Comparison of ENCODE assay signal across 19 cellular contexts in the genomic region with DNA sequence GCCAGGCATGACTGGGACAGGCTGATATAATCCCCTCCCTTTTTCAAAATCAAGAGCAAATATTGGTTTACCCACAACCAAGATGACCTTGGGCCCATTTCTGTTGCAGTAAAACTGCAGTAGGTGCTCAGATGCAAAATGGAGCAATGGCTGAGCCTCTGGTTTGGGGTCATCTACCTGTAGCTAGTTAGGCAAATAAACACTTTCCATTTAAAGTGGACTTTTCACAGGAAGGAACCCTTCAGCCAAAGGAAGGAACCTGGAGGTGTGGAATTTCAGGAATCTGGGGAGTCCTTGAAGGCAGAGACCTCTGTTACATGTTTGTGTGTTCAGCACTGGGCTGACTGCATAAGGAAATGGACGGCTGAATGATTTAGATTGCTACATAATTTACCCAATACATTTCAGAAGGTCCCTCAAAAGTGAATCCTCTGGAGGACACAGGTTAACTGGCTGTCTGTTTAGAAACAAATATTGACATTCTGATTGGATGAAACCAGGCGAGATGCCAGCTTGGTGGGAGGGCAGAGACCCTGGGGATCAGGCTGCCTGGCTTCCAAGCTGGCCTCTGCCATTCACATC.
DNase-seq lines count a peak whose midpoint lies in the region; TF ChIP-seq lines count a peak whose summit lies in the region.
"Had no signal": no experiment of that assay in that cellular context is flagged by ENCODE, and none has a peak within 500 bp of the region (broad histone marks: within the 10 kb centered on the region; RNA-seq: fewer than 3 reads in every experiment).

No MANE protein-coding gene starts in this region.

- H4K8ac ChIP-seq in mesenchymal stem cell (ENCODE audit: low read length), result no peak overlapping the region

- intact Hi-C loops in Caco-2 (cut with micrococcal nuclease; ENCODE audit: unreplicated experiment), result no loop called here

- peak; percentile 33 to 65 for DNase-seq in Caco-2
- DNase-seq in NCI-H2029 treated with DMSO at 0.1 percent for 48 hours (lab: John Stamatoyannopoulos, UW), result peak; percentile 2
- DNase-seq in hepatocyte (ENCODE audit: low spot score), result peak; percentile 24
- DNase-seq in mesenchymal stem cell, result no peak
- no peak for DNase-seq in NCI-H2171 treated with DMSO at 0.1 percent for 48 hours (lab: John Stamatoyannopoulos, UW)
- no peak for DNase-seq in NCI-H524 treated with DMSO at 0.1 percent for 48 hours (lab: John Stamatoyannopoulos, UW)
- DNase-seq in glutamatergic neuron, result no peak
- no peak for DNase-seq in 8988T
- DNase-seq: activated CD4-positive, alpha-beta T cell treated with anti-CD3 and anti-CD28 coated beads, Interleukin-2, amount 50 U/mL, for 48 hours; CD4-positive, alpha-beta T cell; KBM-7; left ventricle myocardium inferior; naive B cell; NCI-H2171; spleen; stimulated activated naive CD4-positive, alpha-beta T cell had no signal

- 33% methylated on average over 2 of the region's 2 CpGs for WGBS in hepatocyte (ENCODE audit: low lambda C conversion rate, missing lambda C conversion rate)
- 66% methylated on average over 1 of the region's 2 CpGs for WGBS in mesenchymal stem cell

- no peak for TF ChIP-seq CTCF in Caco-2 (IDR thresholded peaks at IDR 0.05; ENCODE audit: insufficient read depth in 1 of 2, low read depth in 1 of 2, low read length in 1 of 2, severe bottlenecking in 1 of 2, unreplicated experiment in 1 of 2)
- no peak for TF ChIP-seq CTCF in hepatocyte (IDR thresholded peaks at IDR 0.05; ENCODE audit: poor library complexity)
- TF ChIP-seq CTCF in glutamatergic neuron (IDR thresholded peaks at IDR 0.05; ENCODE audit: partially characterized antibody, unreplicated experiment), result no peak

- H3K4me1 Mint-ChIP-seq in Caco-2 (ENCODE audit: low read depth, unreplicated experiment), result peaks cover 7% of the 10 kb centered on the region
- H3K4me1 Mint-ChIP-seq in glutamatergic neuron (ENCODE audit: low read depth, unreplicated experiment), result no peaks in the 10 kb centered on the region
- H3K4me1 Mint-ChIP-seq: naive B cell had no signal

- H2AK5ac ChIP-seq in mesenchymal stem cell (ENCODE audit: low read length, severe bottlenecking), result no peak overlapping the region

- H3K27me3 Mint-ChIP-seq in Caco-2 (ENCODE audit: insufficient read depth, unreplicated experiment) (no peaks in the 10 kb centered on the region), glutamatergic neuron (ENCODE audit: unreplicated experiment) (peaks cover 3% of the 10 kb centered on the region)

- H3K9ac ChIP-seq in mesenchymal stem cell (ENCODE audit: low read length), result no peak overlapping the region

- H3K79me2 ChIP-seq in hepatocyte, result no peaks in the 10 kb centered on the region

- no peaks in the 10 kb centered on the region for H3K9me2 ChIP-seq in hepatocyte (replicated peaks; ENCODE audit: insufficient read depth)

- H2AFZ ChIP-seq in hepatocyte (no peak overlapping the region), mesenchymal stem cell (ENCODE audit: low read depth, low read length) (no peak overlapping the region)

- no peaks in the 10 kb centered on the region for H3K79me1 ChIP-seq in mesenchymal stem cell (replicated peaks; ENCODE audit: low read length, poor library complexity, severe bottlenecking)

- H2BK5ac ChIP-seq in mesenchymal stem cell (ENCODE audit: low read depth, low read length, poor library complexity, severe bottlenecking), result no peak overlapping the region

- H3K9me3 ChIP-seq in Caco-2, result no peaks in the 10 kb centered on the region
- H3K9me3 ChIP-seq in hepatocyte (ENCODE audit: low read depth), result no peaks in the 10 kb centered on the region
- H3K9me3 ChIP-seq in mesenchymal stem cell (ENCODE audit: control insufficient read depth, low read length), result peaks cover 8% of the 10 kb centered on the region
- H3K9me3 ChIP-seq: prostate gland had no signal

- H3K4ac ChIP-seq in mesenchymal stem cell (ENCODE audit: low read depth in 1 of 2, low read length in 2 of 2), result no peak overlapping the region

- H3K27ac Mint-ChIP-seq in Caco-2 (ENCODE audit: unreplicated experiment), result no peak overlapping the region
- H3K27ac Mint-ChIP-seq in glutamatergic neuron (ENCODE audit: unreplicated experiment), result no peak overlapping the region
- H3K27ac Mint-ChIP-seq: CD4-positive, alpha-beta T cell; naive B cell had no signal

- H3K27ac ChIP-seq in hepatocyte (peak overlapping the region; percentile 66), mesenchymal stem cell (ENCODE audit: low read length, poor library complexity, severe bottlenecking) (peak overlapping the region; percentile 4)
- H3K27ac ChIP-seq: epithelial cell of prostate, left ventricle myocardium inferior, prostate gland, RWPE1 had no signal

- H3K4me3 Mint-ChIP-seq in Caco-2 (ENCODE audit: unreplicated experiment) (no peak overlapping the region), glutamatergic neuron (ENCODE audit: unreplicated experiment) (no peak overlapping the region)
- H3K4me3 Mint-ChIP-seq: CD4-positive, alpha-beta T cell; naive B cell had no signal

- no peak overlapping the region for H2BK120ac ChIP-seq in mesenchymal stem cell (ENCODE audit: low read depth, low read length)

- H3K18ac ChIP-seq in mesenchymal stem cell (ENCODE audit: low read depth in 1 of 2, low read length in 2 of 2), result no peak overlapping the region

- no peaks in the 10 kb centered on the region for H4K20me1 ChIP-seq in hepatocyte (ENCODE audit: insufficient read depth, poor library complexity, severe bottlenecking)

- H4K91ac ChIP-seq in mesenchymal stem cell (ENCODE audit: low read length), result no peak overlapping the region

- BruUV-seq in Caco-2 (replicated peaks; lab: Mats Ljungman, UMichigan), result no TSS peak

- H3K27me3 ChIP-seq in Caco-2 (replicated peaks; ENCODE audit: control insufficient read depth, insufficient read depth, low read length) (no peaks in the 10 kb centered on the region), hepatocyte (no peaks in the 10 kb centered on the region), mesenchymal stem cell (ENCODE audit: control insufficient read depth in 1 of 2, insufficient read depth in 1 of 2, low read length in 2 of 2) (peaks cover 35 to 37% of the 10 kb centered on the region in 2 experiments)

- H3K36me3 Mint-ChIP-seq in Caco-2 (ENCODE audit: insufficient read depth, unreplicated experiment) (no peaks in the 10 kb centered on the region), glutamatergic neuron (ENCODE audit: unreplicated experiment) (peaks cover 4% of the 10 kb centered on the region)

- H2BK12ac ChIP-seq in mesenchymal stem cell (ENCODE audit: low read length in 2 of 2), result no peak overlapping the region

- H3K14ac ChIP-seq in mesenchymal stem cell (ENCODE audit: low read length in 2 of 2), result no peak overlapping the region

- no peak overlapping the region for H3K23ac ChIP-seq in mesenchymal stem cell (ENCODE audit: low read length in 2 of 2)

- POLR2A ChIA-PET in Caco-2 (lab: Charles Lee), result interaction anchor here (0.6 kb wide), 1 partner anchor 38 kb away, joined by 4 read pairs; no protein-coding TSS in a partner anchor

- H3K4me3 ChIP-seq in Caco-2 (ENCODE audit: low read depth, low read length), result no peak overlapping the region
- no peak overlapping the region for H3K4me3 ChIP-seq in hepatocyte
- H3K4me3 ChIP-seq in mesenchymal stem cell (ENCODE audit: insufficient read depth in 1 of 2, low read depth in 1 of 2, low read length in 2 of 2), result no peak overlapping the region
- H3K4me3 ChIP-seq: left ventricle myocardium inferior, prostate gland, spleen had no signal

- H3K9me3 Mint-ChIP-seq in Caco-2 (ENCODE audit: unreplicated experiment) (no peaks in the 10 kb centered on the region), glutamatergic neuron (ENCODE audit: unreplicated experiment) (peaks cover 12% of the 10 kb centered on the region)

- H3K4me1 ChIP-seq in Caco-2, result peaks cover 14% of the 10 kb centered on the region
- peaks cover 15% of the 10 kb centered on the region for H3K4me1 ChIP-seq in hepatocyte (ENCODE audit: insufficient read depth)
- H3K4me1 ChIP-seq in mesenchymal stem cell (ENCODE audit: control insufficient read depth, insufficient read depth, low read depth, low read length), result peaks cover 7% of the 10 kb centered on the region
- H3K4me1 ChIP-seq: left ventricle myocardium inferior, prostate gland had no signal

- H3K4me2 ChIP-seq in hepatocyte (peak overlapping the region; percentile 24), mesenchymal stem cell (ENCODE audit: low read length, poor library complexity, severe bottlenecking) (no peak overlapping the region)

- H2BK15ac ChIP-seq in mesenchymal stem cell (ENCODE audit: low read depth, poor library complexity, severe bottlenecking), result no peak overlapping the region

- H3K36me3 ChIP-seq in Caco-2 (ENCODE audit: control insufficient read depth, insufficient read depth, low read length) (no peaks in the 10 kb centered on the region), hepatocyte (replicated peaks; ENCODE audit: insufficient read depth, low read depth) (no peaks in the 10 kb centered on the region), mesenchymal stem cell (ENCODE audit: control insufficient read depth in 1 of 2, insufficient read depth in 2 of 2, low read depth in 1 of 2, low read length in 2 of 2) (no peaks in the 10 kb centered on the region)
- H3K36me3 ChIP-seq: left ventricle myocardium inferior, prostate gland, spleen had no signal

- CTCF ChIA-PET in Caco-2 (lab: Charles Lee), result no interaction called here

Comparison
In these comparisons a context has a peak if more than half of its experiments do, and no peak if none do; other contexts are left out.
1. DNase-seq: peak in Caco-2 (2 of 2), NCI-H2029 treated with DMSO at 0.1 percent for 48 hours (single experiment) and hepatocyte (single experiment); none in mesenchymal stem cell (single experiment), NCI-H2171 treated with DMSO at 0.1 percent for 48 hours (single experiment), NCI-H524 treated with DMSO at 0.1 percent for 48 hours (single experiment), glutamatergic neuron (single experiment) and 8988T (single experiment).